ENCODE assay signal across 8 cellular contexts in the genomic region with DNA sequence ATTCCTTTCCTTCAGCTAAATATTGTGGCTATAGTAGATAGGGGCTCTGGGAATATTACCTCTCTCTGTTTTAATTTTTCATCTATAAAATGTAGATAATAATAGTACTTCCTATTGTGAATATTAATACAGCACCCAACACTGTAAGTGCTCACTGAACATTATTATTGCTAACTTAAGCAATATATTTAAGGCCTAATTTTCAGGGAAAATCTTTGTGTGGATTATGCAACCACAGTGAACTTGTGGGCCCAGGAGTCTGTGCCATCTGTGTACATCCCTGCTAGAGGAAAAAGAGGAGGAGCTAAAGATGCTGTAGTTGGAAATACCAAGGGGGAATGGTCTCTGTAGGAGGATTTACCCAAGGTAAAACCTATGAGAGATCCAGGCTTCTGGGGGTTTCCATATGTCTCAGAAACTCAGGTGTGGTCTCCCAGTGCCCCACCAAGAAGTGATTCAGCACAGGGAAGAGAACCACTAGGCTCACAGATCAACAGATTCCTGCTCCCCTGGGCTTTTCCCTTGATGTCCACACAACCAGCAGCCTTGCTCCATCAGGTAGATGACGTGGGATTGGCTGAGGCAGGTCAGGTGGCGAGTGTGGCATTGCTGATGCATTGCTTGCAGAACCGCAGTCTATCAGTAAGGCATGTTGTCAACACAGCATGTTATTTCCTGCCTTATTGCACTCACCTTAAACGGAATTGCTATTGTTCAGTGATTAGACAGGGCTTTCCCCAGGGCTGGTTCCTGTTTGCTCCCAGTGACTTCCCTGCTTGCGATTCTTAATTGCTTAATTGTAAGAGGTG. TPM values are rescaled to one million over a fixed set of nuclear protein-coding genes. Genes with fewer than 3 reads are reported as not detected.
DNase-seq lines count a peak whose midpoint lies in the region; ATAC-seq and TF ChIP-seq lines count a peak whose summit lies in the region.

No MANE protein-coding gene starts in this region.

- H3K4me3 ChIP-seq in breast epithelium (no peak overlapping the region), neuron (ENCODE audit: low read length) (peak overlapping the region; percentile 88)

- no peaks in the 10 kb centered on the region for H3K27me3 ChIP-seq in breast epithelium
- no peaks in the 10 kb centered on the region for H3K27me3 ChIP-seq in neuron (ENCODE audit: insufficient read depth, low read length)

- peak overlapping the region in 6 of 7 donors; percentile 94 to 100 (median 98) for H3K27ac Mint-ChIP-seq in CD14-positive monocyte
- H3K27ac Mint-ChIP-seq in T-helper 2 cell treated with Interferon-gamma antibody and Interleukin-4, amounts not matched to agents 5 μg/mL and 100 μg/mL, for 36 hours: peak overlapping the region; percentile 97

- H3K4me3 Mint-ChIP-seq in CD14-positive monocyte: peak overlapping the region; percentile 43 to 44
- H3K4me3 Mint-ChIP-seq in T-helper 2 cell treated with Interferon-gamma antibody and Interleukin-4, amounts not matched to agents 5 μg/mL and 100 μg/mL, for 36 hours: peak overlapping the region; percentile 87

- peaks cover 10 to 20% of the 10 kb centered on the region in 2 donors for H3K4me1 ChIP-seq in breast epithelium
- peaks cover 12% of the 10 kb centered on the region for H3K4me1 ChIP-seq in neuron (ENCODE audit: insufficient read depth, low read length)

- H3K27ac ChIP-seq in breast epithelium: peak overlapping the region; percentile 58 to 98

- TF ChIP-seq POLR2A in breast epithelium (IDR thresholded peaks at IDR 0.05): no peak

- DNase-seq in CD14-positive monocyte (ENCODE audit: low spot score) (peak; percentile 76), breast epithelium (ENCODE audit: low spot score in 2 of 2) (no peak), globus pallidus (ENCODE audit: low spot score) (no peak)
- peak; percentile 84 for DNase-seq in T-helper 2 cell treated with Interferon-gamma antibody and Interleukin-4, amounts not matched to agents 5 μg/mL and 100 μg/mL, for 36 hours (ENCODE audit: low spot score)

- H3K36me3 ChIP-seq in breast epithelium (no peaks in the 10 kb centered on the region), neuron (ENCODE audit: insufficient read depth, low read length) (peaks cover 5% of the 10 kb centered on the region)

- ATAC-seq in HG02678 (IDR thresholded peaks at IDR 0.05; ENCODE audit: unreplicated experiment) (peak; percentile 33), HG03097 (IDR thresholded peaks at IDR 0.05; ENCODE audit: low FRiP score, unreplicated experiment) (no peak), GM21529 (IDR thresholded peaks at IDR 0.05; ENCODE audit: unreplicated experiment) (no peak)

- H3K27me3 Mint-ChIP-seq in CD14-positive monocyte (ENCODE audit: low read depth in 3 of 3): peaks cover 1 to 5% (median 2%) of the 10 kb centered on the region in 3 donors
- H3K27me3 Mint-ChIP-seq in T-helper 2 cell treated with Interferon-gamma antibody and Interleukin-4, amounts not matched to agents 5 μg/mL and 100 μg/mL, for 36 hours (ENCODE audit: low read depth): no peaks in the 10 kb centered on the region

- no peaks in the 10 kb centered on the region for H3K9me3 ChIP-seq in breast epithelium
- H3K9me3 ChIP-seq in neuron (ENCODE audit: low read length): no peaks in the 10 kb centered on the region

- peaks cover 0 to 5% (median 3%) of the 10 kb centered on the region in 7 donors for H3K9me3 Mint-ChIP-seq in CD14-positive monocyte
- H3K9me3 Mint-ChIP-seq in T-helper 2 cell treated with Interferon-gamma antibody and Interleukin-4, amounts not matched to agents 5 μg/mL and 100 μg/mL, for 36 hours: peaks cover 4% of the 10 kb centered on the region

- H3K36me3 Mint-ChIP-seq in CD14-positive monocyte: peaks cover 4 to 10% of the 10 kb centered on the region in 2 donors
- H3K36me3 Mint-ChIP-seq in T-helper 2 cell treated with Interferon-gamma antibody and Interleukin-4, amounts not matched to agents 5 μg/mL and 100 μg/mL, for 36 hours (ENCODE audit: low read depth): peaks cover 9% of the 10 kb centered on the region

- TF ChIP-seq CTCF in CD14-positive monocyte (IDR thresholded peaks at IDR 0.05) (no peak), breast epithelium (IDR thresholded peaks at IDR 0.05) (no peak)

- intact Hi-C loops in CD14-positive monocyte (cut with micrococcal nuclease): loop anchor here in 1 of 2 donors (1.0 kb wide), 1 partner anchor 10 kb away; no protein-coding TSS in a partner anchor
- intact Hi-C loops in breast epithelium (cut with DNase I; ENCODE audit: low total_unique reads): no loop called here

- no peak overlapping the region for H2AFZ ChIP-seq in neuron (ENCODE audit: low read depth, low read length)

- peaks cover 36% of the 10 kb centered on the region for H3K4me1 Mint-ChIP-seq in CD14-positive monocyte
- peaks cover 46% of the 10 kb centered on the region for H3K4me1 Mint-ChIP-seq in T-helper 2 cell treated with Interferon-gamma antibody and Interleukin-4, amounts not matched to agents 5 μg/mL and 100 μg/mL, for 36 hours (ENCODE audit: low read depth)

RNA-seq across cellular contexts. Expression of a gene that starts 1.6 kb away (rescaled TPM):
- 10 to 100 TPM; 21.4 to 22.7 TPM for polyA plus RNA-seq in CD14-positive monocyte
- total RNA-seq in breast epithelium: 10 to 100 TPM; 24.3 to 43.8 (median 36.4) TPM

Comparison
In these comparisons a context has a peak if more than half of its experiments do, and no peak if none do; other contexts are left out.
1. DNase-seq: peak in CD14-positive monocyte (single experiment) and T-helper 2 cell treated with Interferon-gamma antibody and Interleukin-4, amounts not matched to agents 5 μg/mL and 100 μg/mL, for 36 hours (single experiment); none in breast epithelium (0 of 2) and globus pallidus (single experiment).